ENCODE assay signal across 29 cellular contexts in genomic region chr7:133947458-133948044, GRCh38.
DNase-seq lines count a peak whose midpoint lies in the region; ATAC-seq and TF ChIP-seq lines count a peak whose summit lies in the region.
"Had no signal": no experiment of that assay in that cellular context is flagged by ENCODE, and none has a peak within 500 bp of the region (broad histone marks: within the 10 kb centered on the region; RNA-seq: fewer than 3 reads in every experiment).

No MANE protein-coding gene starts in this region.

- H3K79me2 ChIP-seq in PC-9 (ENCODE audit: low read depth): no peaks in the 10 kb centered on the region

- no peak for ATAC-seq in T-helper 17 cell
- ATAC-seq in GM19467 (IDR thresholded peaks at IDR 0.05; ENCODE audit: unreplicated experiment): no peak
- ATAC-seq in HG02588 (IDR thresholded peaks at IDR 0.05; ENCODE audit: unreplicated experiment): no peak
- ATAC-seq: PC-3 had no signal

- H3K4me1 Mint-ChIP-seq in T-helper 17 cell: no peaks in the 10 kb centered on the region
- H3K4me1 Mint-ChIP-seq in endodermal cell: peaks cover 36% of the 10 kb centered on the region
- H3K4me1 Mint-ChIP-seq: CD14-positive monocyte, IgD-negative memory B cell had no signal

- no peaks in the 10 kb centered on the region for H3K27me3 Mint-ChIP-seq in T-helper 17 cell
- H3K27me3 Mint-ChIP-seq in endodermal cell (ENCODE audit: insufficient read depth): no peaks in the 10 kb centered on the region
- H3K27me3 Mint-ChIP-seq: IgD-negative memory B cell had no signal

- H3K36me3 Mint-ChIP-seq in T-helper 17 cell (ENCODE audit: low read depth) (peaks cover 6% of the 10 kb centered on the region), endodermal cell (ENCODE audit: low read depth) (peaks cover 21% of the 10 kb centered on the region)

- H3K9me3 ChIP-seq in T-helper 17 cell (ENCODE audit: control insufficient read depth, low read length, poor library complexity, severe bottlenecking) (no peaks in the 10 kb centered on the region), endodermal cell (ENCODE audit: control insufficient read depth, low read length) (peaks cover 18% of the 10 kb centered on the region), PC-9 (ENCODE audit: insufficient read depth, low read depth) (no peaks in the 10 kb centered on the region)
- H3K9me3 ChIP-seq: BE2C had no signal

- POLR2A ChIA-PET in PC-9 (lab: Charles Lee; ENCODE audit: unreplicated experiment): no interaction called here

- H3K27me3 ChIP-seq in endodermal cell (ENCODE audit: control insufficient read depth, insufficient read depth, low read length, poor library complexity, severe bottlenecking) (no peaks in the 10 kb centered on the region), PC-9 (ENCODE audit: insufficient read depth, low read depth) (no peaks in the 10 kb centered on the region)
- H3K27me3 ChIP-seq: BE2C had no signal

- no TSS peak for BruUV-seq in PC-9 (replicated peaks; lab: Mats Ljungman, UMichigan)

- H3K9me3 Mint-ChIP-seq in endodermal cell: peaks cover 2% of the 10 kb centered on the region
- H3K9me3 Mint-ChIP-seq: HFFc6 had no signal

- H3K9me2 ChIP-seq in PC-9 (ENCODE audit: insufficient read depth): no peaks in the 10 kb centered on the region

- CTCF ChIA-PET in PC-9 (lab: Charles Lee): no interaction called here

- H3F3A ChIP-seq in PC-9 (ENCODE audit: insufficient read depth, low read depth): no peaks in the 10 kb centered on the region

- no peak for TF ChIP-seq CTCF in endodermal cell (conservative IDR thresholded peaks at IDR 0.05)
- TF ChIP-seq CTCF in PC-9 (conservative IDR thresholded peaks at IDR 0.05): no peak

- intact Hi-C loops in PC-9 (cut with micrococcal nuclease; ENCODE audit: unreplicated experiment): no loop called here

- H4K20me1 ChIP-seq in PC-9 (ENCODE audit: insufficient read depth): no peaks in the 10 kb centered on the region

- H3K27ac ChIP-seq in endodermal cell (ENCODE audit: low read depth, low read length) (no peak overlapping the region), PC-9 (no peak overlapping the region)
- H3K27ac ChIP-seq: 22Rv1 had no signal

- no peak overlapping the region for H3K4me3 Mint-ChIP-seq in T-helper 17 cell
- peak overlapping the region; percentile 11 for H3K4me3 Mint-ChIP-seq in endodermal cell
- H3K4me3 Mint-ChIP-seq: CD14-positive monocyte, HFFc6 had no signal

- peaks cover 16% of the 10 kb centered on the region for H3K4me1 ChIP-seq in endodermal cell (ENCODE audit: control insufficient read depth, insufficient read depth, low read length)
- no peaks in the 10 kb centered on the region for H3K4me1 ChIP-seq in PC-9 (replicated peaks; ENCODE audit: insufficient read depth)

- H2AFZ ChIP-seq in PC-9: no peak overlapping the region

- H3K4me3 ChIP-seq in endodermal cell (ENCODE audit: low read length) (peak overlapping the region; percentile 58), PC-9 (no peak overlapping the region)

- H3K9ac ChIP-seq in endodermal cell (ENCODE audit: extremely low read depth, low read length, poor library complexity, severe bottlenecking): no peak overlapping the region

- H3K36me3 ChIP-seq in endodermal cell (ENCODE audit: control insufficient read depth, insufficient read depth, low read length) (no peaks in the 10 kb centered on the region), PC-9 (ENCODE audit: low read depth) (no peaks in the 10 kb centered on the region)
- H3K36me3 ChIP-seq: BE2C had no signal

- WGBS in endodermal cell (ENCODE audit: insufficient coverage in 1 of 2, insufficient read length in 1 of 2), 2 experiments: 52% methylated on average over 2 of the region's 2 CpGs; no CpG with 5 or more reads in 1 of the 2 experiments

- H3K27ac Mint-ChIP-seq in T-helper 17 cell (peak overlapping the region; percentile 29), endodermal cell (peak overlapping the region; percentile 83)
- H3K27ac Mint-ChIP-seq: CD14-positive monocyte, HFFc6, IgD-negative memory B cell had no signal

- H3K4me2 ChIP-seq in PC-9: no peak overlapping the region

- DNase-seq in NCI-H748 (lab: John Stamatoyannopoulos, UW; ENCODE audit: unreplicated experiment) (peak; percentile 29), NCI-H748 treated with DMSO at 0.1 percent for 48 hours (lab: John Stamatoyannopoulos, UW) (no peak), T-helper 17 cell (no peak), endodermal cell (peak; percentile 53), PC-9 (no peak), SKM-1 treated with dmso at 0.1 percent for 144 hours (lab: John Stamatoyannopoulos, UW; ENCODE audit: unreplicated experiment) (no peak)
- DNase-seq: Calu3, DMS79 treated with DMSO at 0.1 percent for 48 hours, H7, HFFc6, Karpas-422, NCI-H1092, NCI-H1436, NCI-H187, NCI-H2081 treated with DMSO at 0.1 percent for 48 hours, NCI-H2171, NCI-H226, NCI-H510A, NCI-H774, PC-3, Right ventricle myocardium superior, RPMI8226, SW 1271 had no signal

Comparison
In these comparisons a context has a peak if more than half of its experiments do, and no peak if none do; other contexts are left out.
1. DNase-seq: peak in NCI-H748 (single experiment) and endodermal cell (single experiment); none in NCI-H748 treated with DMSO at 0.1 percent for 48 hours (single experiment), T-helper 17 cell (0 of 3), PC-9 (0 of 2) and SKM-1 treated with dmso at 0.1 percent for 144 hours (single experiment).